9 cellular contexts compared by ENCODE assay signal in the genomic region with DNA sequence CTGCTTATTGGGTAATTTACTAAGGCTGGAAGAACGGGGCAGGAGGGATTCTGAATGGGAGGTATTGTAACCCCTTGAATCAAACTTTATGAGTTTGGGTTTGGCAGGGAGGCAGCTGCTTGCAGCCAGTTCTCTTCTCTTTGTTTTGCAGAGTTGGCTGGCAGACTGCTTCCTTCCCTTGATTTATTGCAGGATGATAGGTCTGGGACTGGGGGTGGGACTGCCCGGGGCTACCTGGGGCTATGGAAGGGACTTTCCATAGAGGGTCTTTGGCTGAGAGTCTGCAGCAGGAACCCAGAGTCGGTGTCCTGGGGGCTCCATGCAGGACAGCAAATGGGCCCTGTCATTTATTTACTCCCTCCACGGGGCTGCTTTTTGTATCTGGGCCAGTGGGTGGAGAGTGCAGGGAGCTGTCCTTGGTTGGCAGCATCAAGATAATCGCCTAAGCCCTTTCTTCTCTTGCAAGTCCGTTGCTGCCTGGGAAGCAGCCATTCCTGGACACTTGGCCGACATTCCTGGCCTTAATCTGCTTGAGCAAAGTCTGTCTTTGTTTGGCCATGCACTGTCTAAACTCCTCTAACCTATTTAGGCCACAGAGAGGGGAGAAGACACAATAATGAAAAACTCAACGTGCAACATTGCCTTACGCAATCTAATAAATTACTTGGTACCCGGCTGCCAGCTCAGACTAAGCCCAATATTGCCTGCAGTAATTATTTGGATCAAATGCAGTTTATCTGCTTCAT.
DNase-seq lines count a peak whose midpoint lies in the region; ATAC-seq, FAIRE-seq and TF ChIP-seq lines count a peak whose summit lies in the region.
"Had no signal": no experiment of that assay in that cellular context is flagged by ENCODE, and none has a peak within 500 bp of the region (broad histone marks: within the 10 kb centered on the region; RNA-seq: fewer than 3 reads in every experiment).

No MANE protein-coding gene starts in this region.

- H3K4me1 ChIP-seq in GM12878 (ENCODE audit: control insufficient read depth, insufficient read depth, low read length) = no peaks in the 10 kb centered on the region

- TF ChIP-seq POLR2A in GM12878 (IDR thresholded peaks at IDR 0.05; ENCODE audit: low read depth, low read length) = no peak

- no peaks in the 10 kb centered on the region for H3K79me2 ChIP-seq in GM12878 (ENCODE audit: control insufficient read depth, insufficient read depth, low read length)

- RAD21 ChIA-PET in GM12878 (lab: Charles Lee; ENCODE audit: unreplicated experiment) = no interaction called here

- no peak overlapping the region for H3K9ac ChIP-seq in GM12878 (ENCODE audit: control insufficient read depth, insufficient read depth, low read length)

- CTCF ChIA-PET in GM12878 (lab: Yijun Ruan, JAX) = no interaction called here

- no peak overlapping the region for H3K4me2 ChIP-seq in GM12878 (ENCODE audit: control insufficient read depth, insufficient read depth)

- BruUV-seq in GM12878 (replicated peaks; lab: Mats Ljungman, UMichigan) = no TSS peak

- no peaks in the 10 kb centered on the region for H3K9me3 Mint-ChIP-seq in natural killer cell

- TF ChIP-seq EP300 in GM12878 (IDR thresholded peaks at IDR 0.05; ENCODE audit: borderline replicate concordance in 1 of 2, control insufficient read depth in 1 of 2, low read depth in 2 of 2, low read length in 2 of 2) = no peak

- H3K27me3 Mint-ChIP-seq in natural killer cell (ENCODE audit: low read depth in 2 of 2) = peaks cover 8 to 16% of the 10 kb centered on the region in 2 donors

- 13% methylated on average over 10 of the region's 10 CpGs for WGBS in GM12878 (ENCODE audit: insufficient coverage, insufficient replicate concordance, low lambda C conversion rate, missing lambda C conversion rate)

- FAIRE-seq in GM12878 (lab: Jason Lieb, UNC) (no peak), RCC 7860 (lab: Jason Lieb, UNC) (no peak)

- H3K4me3 Mint-ChIP-seq in natural killer cell = no peak overlapping the region

- intact Hi-C loops in GM12878 (cut with micrococcal nuclease; ENCODE audit: unreplicated experiment) (no loop called here), natural killer cell (cut with micrococcal nuclease) (no loop called here)

- H3K27me3 ChIP-seq in GM12878 (replicated peaks in 1 of 2; ENCODE audit: control insufficient read depth in 2 of 2, insufficient read depth in 2 of 2, low read length in 1 of 2) (peaks cover 0 to 8% of the 10 kb centered on the region in 2 experiments; a peak in 2 of 4 replicates), kidney epithelial cell (ENCODE audit: control insufficient read depth, insufficient read depth, low read length) (peaks cover 2% of the 10 kb centered on the region)
- H3K27me3 ChIP-seq: tibial nerve had no signal

- TF ChIP-seq RAD21 in GM12878 (IDR thresholded peaks at IDR 0.05; ENCODE audit: insufficient read depth, low read depth, low read length) = no peak

- H3K9me3 ChIP-seq in GM12878 (replicated peaks; ENCODE audit: control insufficient read depth, insufficient read depth, low read length) = no peaks in the 10 kb centered on the region
- H3K9me3 ChIP-seq: tibial nerve had no signal

- H3K4me1 Mint-ChIP-seq in natural killer cell = no peaks in the 10 kb centered on the region

- SMC1A ChIA-PET in GM12878 (lab: Charles Lee; ENCODE audit: uncharacterized antibody, unreplicated experiment) = no interaction called here

- H3K27ac ChIP-seq in GM12878 (ENCODE audit: control insufficient read depth, insufficient read depth) = no peak overlapping the region
- H3K27ac ChIP-seq: tibial nerve had no signal

- POLR2A ChIA-PET in GM12878 (lab: Charles Lee) = interaction anchor here (0.5 kb wide), 1 partner anchor 134 kb away, joined by 3 read pairs; no protein-coding TSS in a partner anchor

- H3K4me3 ChIP-seq in GM12878 (no peak overlapping the region), kidney epithelial cell (ENCODE audit: low read depth, low read length) (no peak overlapping the region)
- H3K4me3 ChIP-seq: tibial nerve had no signal

- ATAC-seq in GM12878 = no peak
- no peak for ATAC-seq in natural killer cell
- ATAC-seq in HG02798 (IDR thresholded peaks at IDR 0.05; ENCODE audit: poor library complexity, unreplicated experiment) = no peak

- no peak overlapping the region for H2AFZ ChIP-seq in GM12878 (ENCODE audit: control insufficient read depth, low read depth, low read length)

- TF ChIP-seq CTCF in GM12878 (IDR thresholded peaks at IDR 0.05 in 2 of 3, conservative IDR thresholded peaks at IDR 0.05 in 1 of 3; ENCODE audit: control insufficient read depth in 2 of 3, extremely low read depth in 1 of 3, insufficient read depth in 1 of 3, low read depth in 3 of 3, low read length in 3 of 3) = no peak
- no peak for TF ChIP-seq CTCF in kidney epithelial cell (IDR thresholded peaks at IDR 0.05; ENCODE audit: insufficient read depth, low read length, poor library complexity, severe bottlenecking)
- no peak for TF ChIP-seq CTCF in natural killer cell (IDR thresholded peaks at IDR 0.05)

- H3K36me3 ChIP-seq in GM12878 (ENCODE audit: control insufficient read depth in 2 of 2, insufficient read depth in 2 of 2, low read length in 1 of 2) (no peaks in the 10 kb centered on the region), kidney epithelial cell (ENCODE audit: control insufficient read depth, insufficient read depth, low read length) (no peaks in the 10 kb centered on the region)
- H3K36me3 ChIP-seq: tibial nerve had no signal

- H4K20me1 ChIP-seq in GM12878 (ENCODE audit: control insufficient read depth, insufficient read depth) = no peaks in the 10 kb centered on the region

- peak; percentile 79 for DNase-seq in AG20443 (ENCODE audit: low spot score)
- DNase-seq in NCI-H1092 (lab: John Stamatoyannopoulos, UW) = peak; percentile 74
- DNase-seq in GM12878 (ENCODE audit: low read depth, low spot score) = no peak
- peak; percentile 19 for DNase-seq in kidney epithelial cell (ENCODE audit: low read depth)
- DNase-seq in natural killer cell = no peak
- no peak for DNase-seq in RCC 7860 (ENCODE audit: low spot score)
- no peak for DNase-seq in KG1 (lab: John Stamatoyannopoulos, UW)

- no peaks in the 10 kb centered on the region for H3K36me3 Mint-ChIP-seq in natural killer cell

- in situ Hi-C loops in GM12878 (cut with MboI) = no loop called here

- H3K27ac Mint-ChIP-seq in natural killer cell = no peak overlapping the region

TF ChIP-seq in GM12878, 131 proteins besides CTCF, POLR2A, EP300 and RAD21:
- no peak for TF ChIP-seq STAT1 (conservative IDR thresholded peaks at IDR 0.05)
- TF ChIP-seq, protein P1, sequence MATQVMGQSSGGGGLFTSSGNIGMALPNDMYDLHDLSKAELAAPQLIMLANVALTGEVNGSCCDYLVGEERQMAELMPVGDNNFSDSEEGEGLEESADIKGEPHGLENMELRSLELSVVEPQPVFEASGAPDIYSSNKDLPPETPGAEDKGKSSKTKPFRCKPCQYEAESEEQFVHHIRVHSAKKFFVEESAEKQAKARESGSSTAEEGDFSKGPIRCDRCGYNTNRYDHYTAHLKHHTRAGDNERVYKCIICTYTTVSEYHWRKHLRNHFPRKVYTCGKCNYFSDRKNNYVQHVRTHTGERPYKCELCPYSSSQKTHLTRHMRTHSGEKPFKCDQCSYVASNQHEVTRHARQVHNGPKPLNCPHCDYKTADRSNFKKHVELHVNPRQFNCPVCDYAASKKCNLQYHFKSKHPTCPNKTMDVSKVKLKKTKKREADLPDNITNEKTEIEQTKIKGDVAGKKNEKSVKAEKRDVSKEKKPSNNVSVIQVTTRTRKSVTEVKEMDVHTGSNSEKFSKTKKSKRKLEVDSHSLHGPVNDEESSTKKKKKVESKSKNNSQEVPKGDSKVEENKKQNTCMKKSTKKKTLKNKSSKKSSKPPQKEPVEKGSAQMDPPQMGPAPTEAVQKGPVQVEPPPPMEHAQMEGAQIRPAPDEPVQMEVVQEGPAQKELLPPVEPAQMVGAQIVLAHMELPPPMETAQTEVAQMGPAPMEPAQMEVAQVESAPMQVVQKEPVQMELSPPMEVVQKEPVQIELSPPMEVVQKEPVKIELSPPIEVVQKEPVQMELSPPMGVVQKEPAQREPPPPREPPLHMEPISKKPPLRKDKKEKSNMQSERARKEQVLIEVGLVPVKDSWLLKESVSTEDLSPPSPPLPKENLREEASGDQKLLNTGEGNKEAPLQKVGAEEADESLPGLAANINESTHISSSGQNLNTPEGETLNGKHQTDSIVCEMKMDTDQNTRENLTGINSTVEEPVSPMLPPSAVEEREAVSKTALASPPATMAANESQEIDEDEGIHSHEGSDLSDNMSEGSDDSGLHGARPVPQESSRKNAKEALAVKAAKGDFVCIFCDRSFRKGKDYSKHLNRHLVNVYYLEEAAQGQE (IDR thresholded peaks at IDR 0.05; ENCODE audit: low read depth, low read length) = 0 out of 2 replicates have a peak, but pooled peaks have one; percentile 25

Comparison
In these comparisons a context has a peak if more than half of its experiments do, and no peak if none do; other contexts are left out.
1. DNase-seq: peak in AG20443 (single experiment), NCI-H1092 (single experiment) and kidney epithelial cell (single experiment); none in GM12878 (single experiment), natural killer cell (single experiment), RCC 7860 (single experiment) and KG1 (single experiment).